ENCODE assay signal across 8 cellular contexts in genomic region chr11:68584097-68584496, GRCh38.
A peak's percentile ranks its signal among the peaks of the same experiment; 100 is the strongest.
DNase-seq lines count a peak whose midpoint lies in the region; ATAC-seq, FAIRE-seq and TF ChIP-seq lines count a peak whose summit lies in the region.

No MANE protein-coding gene starts in this region.

- no peaks in the 10 kb centered on the region for H3K9me3 ChIP-seq in SJSA1 (replicated peaks)

- POLR2A ChIA-PET in AG04449 (lab: Yijun Ruan, JAX), result interaction anchor here (0.6 kb wide), 1 partner anchor 72 kb away, joined by 3 read pairs; no protein-coding TSS in a partner anchor

- CTCF ChIA-PET in AG04449 (lab: Yijun Ruan, JAX), result interaction anchor here (0.8 to 3.4 kb wide), 9 partner anchors 8 to 307 kb away, joined by 3 to 22 read pairs (median 3); no protein-coding TSS in a partner anchor

- TF ChIP-seq CTCF in AG04449 (IDR thresholded peaks at IDR 0.05; ENCODE audit: insufficient read depth, low read length, missing control alignments), result peak; percentile 32

- H3K27ac ChIP-seq in SJSA1, result no peak overlapping the region

- FAIRE-seq in GM18507 (lab: Jason Lieb, UNC), result no peak
- no peak for FAIRE-seq in RCC 7860 (lab: Jason Lieb, UNC)

- no peak for ATAC-seq in GM18873 (IDR thresholded peaks at IDR 0.05; ENCODE audit: low FRiP score, unreplicated experiment)

- peaks cover 80% of the 10 kb centered on the region for H3K36me3 ChIP-seq in SJSA1

- peaks cover 17% of the 10 kb centered on the region for H3K4me1 ChIP-seq in SJSA1 (replicated peaks)

- DNase-seq in AG04449 (ENCODE audit: low read depth, low spot score) (no peak), GM18507 (ENCODE audit: extremely low spot score, insufficient read length, low read depth) (peak; percentile 17), SJSA1 (ENCODE audit: low read depth in 1 of 2, low spot score in 2 of 2) (peak; percentile 27 to 67), iPS DF 4.7 (ENCODE audit: extremely low read depth, low spot score) (peak; percentile 72), RCC 7860 (ENCODE audit: low spot score) (no peak)
- DNase-seq in activated naive CD4-positive, alpha-beta T cell treated with anti-CD3 and anti-CD28 coated beads, Interleukin-2, amount 50 U/mL, for 16 hours, result peak; percentile 58
- DNase-seq in stimulated activated CD4-positive, alpha-beta T cell treated with anti-CD3 and anti-CD28 coated beads, Interleukin-2, amount 100 ng/mL, for 4 hours (ENCODE audit: low read depth), result peak; percentile 25

- H3K27me3 ChIP-seq in SJSA1 (replicated peaks), result no peaks in the 10 kb centered on the region

- H3K4me3 ChIP-seq in AG04449 (ENCODE audit: low read depth, low read length) (no peak overlapping the region), SJSA1 (no peak overlapping the region)

Comparison
In these comparisons a context has a peak if more than half of its experiments do, and no peak if none do; other contexts are left out.
1. DNase-seq: peak in GM18507 (single experiment), SJSA1 (2 of 2), activated naive CD4-positive, alpha-beta T cell treated with anti-CD3 and anti-CD28 coated beads, Interleukin-2, amount 50 U/mL, for 16 hours (single experiment), iPS DF 4.7 (single experiment) and stimulated activated CD4-positive, alpha-beta T cell treated with anti-CD3 and anti-CD28 coated beads, Interleukin-2, amount 100 ng/mL, for 4 hours (single experiment); none in AG04449 (single experiment) and RCC 7860 (single experiment).